Comparison of ENCODE assay signal across 8 cellular contexts in the genomic region with DNA sequence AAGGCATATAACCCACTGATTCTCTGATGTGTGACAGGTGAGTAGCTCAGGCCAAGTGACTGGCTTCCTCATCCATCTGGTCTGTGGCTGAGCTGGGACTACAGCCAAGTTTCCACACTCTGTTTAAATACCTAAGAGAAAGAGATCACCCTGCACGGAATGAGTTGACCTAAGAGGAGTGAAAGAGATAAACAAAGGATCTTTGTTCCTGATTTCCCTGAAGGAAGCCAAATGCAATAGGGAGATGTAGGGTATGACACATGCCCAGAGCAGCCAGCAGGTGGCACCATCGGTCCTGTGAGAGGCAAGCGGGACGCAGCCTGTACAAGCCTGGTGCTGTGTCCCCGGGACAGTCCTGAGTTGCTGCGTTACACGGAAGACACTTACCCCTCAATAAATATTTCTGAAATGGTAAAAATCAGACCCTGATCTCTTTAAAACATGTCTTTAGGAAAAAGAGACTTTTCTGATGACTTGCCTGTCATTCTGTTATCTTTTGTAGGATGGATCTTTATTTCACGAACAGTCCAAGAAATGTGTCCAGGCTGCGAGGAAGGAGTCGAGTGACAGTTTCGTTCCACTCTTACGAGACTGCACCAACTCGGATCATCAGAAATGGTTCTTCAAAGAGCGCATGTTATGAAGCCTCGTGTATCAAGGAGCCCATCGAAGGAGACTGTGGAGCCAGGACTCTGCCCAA. TPM values are rescaled to one million over a fixed set of nuclear protein-coding genes. Genes with fewer than 3 reads are reported as not detected.
DNase-seq lines count a peak whose midpoint lies in the region; ATAC-seq, FAIRE-seq and TF ChIP-seq lines count a peak whose summit lies in the region.

No MANE protein-coding gene starts in this region.

- H3K4me3 ChIP-seq in GM23338: no peak overlapping the region
- H3K4me3 ChIP-seq in MM.1S (ENCODE audit: low read length): no peak overlapping the region
- no peak overlapping the region for H3K4me3 ChIP-seq in SK-N-SH (ENCODE audit: low read depth in 2 of 2, low read length in 1 of 2)
- peak overlapping the region in 2 of 4 donors; percentile 21 to 31 for H3K4me3 ChIP-seq in pancreas
- H3K4me3 ChIP-seq in thyroid gland (replicated peaks in 1 of 3): no peak overlapping the region

- 37% methylated on average over 16 of the region's 16 CpGs for WGBS in SK-N-SH (ENCODE audit: low lambda C conversion rate)
- 7% methylated on average over 16 of the region's 16 CpGs for WGBS in pancreas, 2 donors
- 30 to 32% methylated on average over 16 of the region's 16 CpGs for WGBS in thyroid gland, 2 donors

- H3K4me3 Mint-ChIP-seq in GM23338: no peak overlapping the region
- no peak overlapping the region for H3K4me3 Mint-ChIP-seq in activated naive CD4-positive, alpha-beta T cell treated with anti-CD3 and anti-CD28 coated beads, Interleukin-2, amount 10 ng/mL, durations not matched to agents 7 days and 5 days
- no peak overlapping the region for H3K4me3 Mint-ChIP-seq in glutamatergic neuron (ENCODE audit: unreplicated experiment)

- TF ChIP-seq POLR2A in thyroid gland (IDR thresholded peaks at IDR 0.05): no peak

- no peaks in the 10 kb centered on the region for H3K9me3 ChIP-seq in MM.1S (replicated peaks; ENCODE audit: insufficient read depth, low read length)
- H3K9me3 ChIP-seq in SK-N-SH: no peaks in the 10 kb centered on the region
- H3K9me3 ChIP-seq in pancreas: no peaks in the 10 kb centered on the region
- H3K9me3 ChIP-seq in thyroid gland: no peaks in the 10 kb centered on the region

- ATAC-seq in GM23338: peak; percentile 98
- ATAC-seq in pancreas: peak; percentile 98 to 99 (median 99)

- H2AFZ ChIP-seq in GM23338: no peak overlapping the region
- peak overlapping the region; percentile 71 for H2AFZ ChIP-seq in MM.1S (ENCODE audit: low read length)
- H2AFZ ChIP-seq in SK-N-SH (ENCODE audit: low read depth): no peak overlapping the region

- no peaks in the 10 kb centered on the region for H4K20me1 ChIP-seq in GM23338 (replicated peaks; ENCODE audit: insufficient read depth)
- no peaks in the 10 kb centered on the region for H4K20me1 ChIP-seq in MM.1S (ENCODE audit: insufficient read depth, low read length)
- no peaks in the 10 kb centered on the region for H4K20me1 ChIP-seq in SK-N-SH (ENCODE audit: insufficient read depth)

- DNase-seq in Daoy (ENCODE audit: low read depth): peak; percentile 94
- DNase-seq in GM23338 (ENCODE audit: low spot score): peak; percentile 95
- DNase-seq in MM.1S: peak; percentile 68
- DNase-seq in SK-N-SH: peak; percentile 82
- DNase-seq in activated naive CD4-positive, alpha-beta T cell treated with anti-CD3 and anti-CD28 coated beads, Interleukin-2, amount 10 ng/mL, durations not matched to agents 7 days and 5 days: peak; percentile 84
- peak; percentile 94 for DNase-seq in glutamatergic neuron
- DNase-seq in pancreas: peak; percentile 85 to 97 (median 91)
- peak; percentile 92 to 93 for DNase-seq in thyroid gland

- TF ChIP-seq EP300 in SK-N-SH (IDR thresholded peaks at IDR 0.05; ENCODE audit: borderline replicate concordance in 1 of 2, low read depth in 1 of 2, low read length in 1 of 2): peak in 1 of 2 experiments; percentile 32; a peak in 1 of 4 replicates

- H3K36me3 Mint-ChIP-seq in GM23338 (ENCODE audit: low read depth) (peaks cover 5% of the 10 kb centered on the region; the same call in 2 of the 3 replicates), glutamatergic neuron (ENCODE audit: unreplicated experiment) (no peaks in the 10 kb centered on the region)
- no peaks in the 10 kb centered on the region for H3K36me3 Mint-ChIP-seq in activated naive CD4-positive, alpha-beta T cell treated with anti-CD3 and anti-CD28 coated beads, Interleukin-2, amount 10 ng/mL, durations not matched to agents 7 days and 5 days

- H3K9me2 ChIP-seq in GM23338 (ENCODE audit: insufficient read depth): no peaks in the 10 kb centered on the region
- no peaks in the 10 kb centered on the region for H3K9me2 ChIP-seq in MM.1S (replicated peaks; ENCODE audit: insufficient read depth, low read length)
- H3K9me2 ChIP-seq in SK-N-SH: no peaks in the 10 kb centered on the region

- H3K9me3 Mint-ChIP-seq in GM23338 (no peaks in the 10 kb centered on the region), glutamatergic neuron (ENCODE audit: unreplicated experiment) (no peaks in the 10 kb centered on the region)
- H3K9me3 Mint-ChIP-seq in activated naive CD4-positive, alpha-beta T cell treated with anti-CD3 and anti-CD28 coated beads, Interleukin-2, amount 10 ng/mL, durations not matched to agents 7 days and 5 days: no peaks in the 10 kb centered on the region

- no peak overlapping the region for H3K27ac ChIP-seq in GM23338 (ENCODE audit: low read depth)
- H3K27ac ChIP-seq in MM.1S (ENCODE audit: low read length): no peak overlapping the region
- peak overlapping the region in 1 of 2 experiments; percentile 34; a peak in 1 of 4 replicates for H3K27ac ChIP-seq in SK-N-SH (ENCODE audit: low read depth in 2 of 2, low read length in 1 of 2)
- H3K27ac ChIP-seq in pancreas: peak overlapping the region in 2 of 4 donors; percentile 16 to 51
- peak overlapping the region in 1 of 3 donors; percentile 56 for H3K27ac ChIP-seq in thyroid gland

- H3K27me3 ChIP-seq in GM23338 (ENCODE audit: insufficient read depth) (no peaks in the 10 kb centered on the region), MM.1S (replicated peaks; ENCODE audit: insufficient read depth, low read length) (no peaks in the 10 kb centered on the region), SK-N-SH (ENCODE audit: insufficient read depth) (no peaks in the 10 kb centered on the region), pancreas (no peaks in the 10 kb centered on the region), thyroid gland (no peaks in the 10 kb centered on the region)

- CTCF ChIA-PET in SK-N-SH (lab: Yijun Ruan, JAX): interaction anchor here (0.6 to 6.2 kb wide), 52 partner anchors 8 to 410 kb away, joined by 3 to 89 read pairs (median 4); no protein-coding TSS in a partner anchor
- CTCF ChIA-PET in activated naive CD4-positive, alpha-beta T cell treated with anti-CD3 and anti-CD28 coated beads, Interleukin-2, amount 10 ng/mL, durations not matched to agents 7 days and 5 days (lab: Charles Lee): interaction anchor here (0.6 to 7.5 kb wide), 26 partner anchors 8 to 536 kb away, joined by 3 to 96 read pairs (median 4); no protein-coding TSS in a partner anchor

- FAIRE-seq in pancreas (lab: Jason Lieb, UNC): peak; percentile 88

- H3K4me1 Mint-ChIP-seq in GM23338: peaks cover 9% of the 10 kb centered on the region
- peaks cover 11% of the 10 kb centered on the region for H3K4me1 Mint-ChIP-seq in activated naive CD4-positive, alpha-beta T cell treated with anti-CD3 and anti-CD28 coated beads, Interleukin-2, amount 10 ng/mL, durations not matched to agents 7 days and 5 days
- H3K4me1 Mint-ChIP-seq in glutamatergic neuron (ENCODE audit: low read depth, unreplicated experiment): no peaks in the 10 kb centered on the region

- H3F3A ChIP-seq in GM23338 (replicated peaks; ENCODE audit: low read depth) (no peaks in the 10 kb centered on the region), MM.1S (ENCODE audit: insufficient read depth, low read length) (no peaks in the 10 kb centered on the region), SK-N-SH (replicated peaks; ENCODE audit: insufficient read depth) (peaks cover 6% of the 10 kb centered on the region)

- H3K4me1 ChIP-seq in GM23338 (ENCODE audit: insufficient read depth) (0 out of 2 replicates have a peak, but pooled peaks cover 3% of the 10 kb centered on the region), MM.1S (ENCODE audit: low read length) (0 out of 2 replicates have a peak, but pooled peaks cover 3% of the 10 kb centered on the region), SK-N-SH (ENCODE audit: control insufficient read depth in 1 of 2, insufficient read depth in 2 of 2, low read depth in 1 of 2, low read length in 1 of 2) (peaks cover 0 to 4% of the 10 kb centered on the region in 2 experiments; a peak in 1 of 4 replicates), pancreas (peaks cover 0 to 8% (median 0%) of the 10 kb centered on the region in 3 donors), thyroid gland (peaks cover 0 to 4% of the 10 kb centered on the region in 2 donors)

- intact Hi-C loops in pancreas (cut with DNase I) (loop anchor here in 1 of 3 donors (5.0 kb wide), 1 partner anchor 149 kb away; no protein-coding TSS in a partner anchor), thyroid gland (cut with DNase I) (no loop called here)

- H3K27me3 Mint-ChIP-seq in GM23338 (ENCODE audit: insufficient read depth, low read depth, poor library complexity): peaks cover 1% of the 10 kb centered on the region
- H3K27me3 Mint-ChIP-seq in activated naive CD4-positive, alpha-beta T cell treated with anti-CD3 and anti-CD28 coated beads, Interleukin-2, amount 10 ng/mL, durations not matched to agents 7 days and 5 days: peaks cover 3% of the 10 kb centered on the region
- H3K27me3 Mint-ChIP-seq in glutamatergic neuron (ENCODE audit: unreplicated experiment): no peaks in the 10 kb centered on the region

- H3K4me2 ChIP-seq in GM23338 (no peak overlapping the region), MM.1S (ENCODE audit: low read depth, low read length) (peak overlapping the region; percentile 30; the same call in 1 of the 2 replicates), SK-N-SH (no peak overlapping the region)

- POLR2A ChIA-PET in SK-N-SH (lab: Yijun Ruan, JAX): no interaction called here

- H3K79me2 ChIP-seq in GM23338 (replicated peaks; ENCODE audit: insufficient read depth) (no peaks in the 10 kb centered on the region), MM.1S (ENCODE audit: low read length) (no peaks in the 10 kb centered on the region), SK-N-SH (ENCODE audit: insufficient read depth) (no peaks in the 10 kb centered on the region)

- peak; percentile 93 for TF ChIP-seq RAD21 in SK-N-SH (IDR thresholded peaks at IDR 0.05; ENCODE audit: low read length)

- no peak overlapping the region for H3K27ac Mint-ChIP-seq in GM23338
- H3K27ac Mint-ChIP-seq in activated naive CD4-positive, alpha-beta T cell treated with anti-CD3 and anti-CD28 coated beads, Interleukin-2, amount 10 ng/mL, durations not matched to agents 7 days and 5 days: no peak overlapping the region
- no peak overlapping the region for H3K27ac Mint-ChIP-seq in glutamatergic neuron (ENCODE audit: unreplicated experiment)

- TF ChIP-seq CTCF in GM23338 (conservative IDR thresholded peaks at IDR 0.05; ENCODE audit: low read depth in 2 of 2) (peak; percentile 91 to 99), MM.1S (IDR thresholded peaks at IDR 0.05; ENCODE audit: low read length) (peak; percentile 94), SK-N-SH (IDR thresholded peaks at IDR 0.05) (peak; percentile 95), glutamatergic neuron (IDR thresholded peaks at IDR 0.05; ENCODE audit: partially characterized antibody, unreplicated experiment) (peak; percentile 81), pancreas (IDR thresholded peaks at IDR 0.05) (peak; percentile 79 to 88 (median 86)), thyroid gland (IDR thresholded peaks at IDR 0.05) (peak; percentile 80 to 91 (median 88))

- no peaks in the 10 kb centered on the region for H3K36me3 ChIP-seq in GM23338 (ENCODE audit: insufficient read depth)
- H3K36me3 ChIP-seq in MM.1S (replicated peaks; ENCODE audit: insufficient read depth, low read length): no peaks in the 10 kb centered on the region
- no peaks in the 10 kb centered on the region for H3K36me3 ChIP-seq in SK-N-SH (replicated peaks in 1 of 2; ENCODE audit: control insufficient read depth in 1 of 2, insufficient read depth in 2 of 2, low read length in 1 of 2)
- no peaks in the 10 kb centered on the region for H3K36me3 ChIP-seq in pancreas
- H3K36me3 ChIP-seq in thyroid gland: no peaks in the 10 kb centered on the region

- no peak overlapping the region for H3K9ac ChIP-seq in MM.1S (ENCODE audit: low read length)
- no peak overlapping the region for H3K9ac ChIP-seq in SK-N-SH

RNA-seq across cellular contexts. Expression of a gene that starts 41.1 kb away (rescaled TPM):
- total RNA-seq in Daoy (2014; rRNA removed; shearing (Covaris generic)): 5.3 TPM in 2 replicates
- 23.6 and 27.5 TPM in 2 replicates for total RNA-seq in GM23338 (2014; rRNA removed; shearing (Covaris generic))
- polyA plus RNA-seq in GM23338 (2016; fragmentation: Nextera tagmentation; extraction: Ambion mirVana) (14.0 and 14.6 TPM in 2 replicates), SK-N-SH (2012; rRNA removed) (7.4 TPM in 2 replicates), pancreas (1 to 10 TPM; 4.2 to 7.3 TPM)
- polyA plus RNA-seq in SK-N-SH (2012; cell fraction: cytosol; rRNA removed): 5.5 and 5.6 TPM in 2 replicates
- 10.4 and 15.0 TPM in 2 replicates for polyA plus RNA-seq in SK-N-SH (2012; cell fraction: nucleus; rRNA removed)
- total RNA-seq in glutamatergic neuron (ENCODE audit: unreplicated experiment) (2.7 TPM), pancreas (10 to 100 TPM in 3 of 6 donors, 1 to 10 TPM in 3; 8.7 to 12.2 (median 10.1) TPM), thyroid gland (10 to 100 TPM; 18.9 to 58.6 (median 36.5) TPM)

RNA-seq across cellular contexts. Expression of a gene that starts 52.2 kb away (rescaled TPM):
- 10.3 and 28.6 TPM in 2 replicates for total RNA-seq in Daoy (2014; rRNA removed; shearing (Covaris generic))
- 35.4 and 59.0 TPM in 2 replicates for total RNA-seq in GM23338 (2014; rRNA removed; shearing (Covaris generic))
- polyA plus RNA-seq in GM23338 (2016; fragmentation: Nextera tagmentation; extraction: Ambion mirVana) (36.9 and 42.9 TPM in 2 replicates), SK-N-SH (2012; rRNA removed) (26.1 and 29.3 TPM in 2 replicates), pancreas (10 to 100 TPM; 17.4 to 20.6 TPM)
- polyA plus RNA-seq in SK-N-SH (2012; cell fraction: cytosol; rRNA removed): 11.8 and 17.9 TPM in 2 replicates
- 97.6 and 123 TPM in 2 replicates for polyA plus RNA-seq in SK-N-SH (2012; cell fraction: nucleus; rRNA removed)
- total RNA-seq in glutamatergic neuron (ENCODE audit: unreplicated experiment) (15.9 TPM), pancreas (10 to 100 TPM; 10.6 to 17.6 (median 11.9) TPM), thyroid gland (10 to 100 TPM; 42.2 to 56.6 (median 49.9) TPM)
